12 cellular contexts compared by ENCODE assay signal in the genomic region with DNA sequence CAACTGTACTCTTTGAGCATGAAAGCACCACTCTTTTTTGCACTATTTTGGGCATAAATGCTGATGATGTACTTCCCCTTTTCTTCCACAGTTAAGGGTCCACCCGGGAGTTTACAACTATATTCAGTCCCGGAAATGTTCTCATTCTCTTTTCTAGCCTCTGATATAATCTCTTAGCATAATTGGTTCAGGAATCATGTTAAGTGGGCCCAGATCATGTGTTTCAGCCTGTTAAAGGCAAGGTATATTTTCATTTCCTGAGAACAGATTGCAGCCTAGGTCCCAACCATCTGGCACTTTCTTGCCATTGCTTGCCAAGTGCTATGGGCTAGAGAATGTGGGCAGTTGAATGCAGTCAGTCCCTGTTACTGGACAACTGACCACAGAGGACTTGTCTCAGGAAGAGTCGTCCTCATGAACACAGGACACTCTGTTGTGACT.
A peak's percentile ranks its signal among the peaks of the same experiment; 100 is the strongest.
DNase-seq lines count a peak whose midpoint lies in the region; ATAC-seq and TF ChIP-seq lines count a peak whose summit lies in the region.
"Had no signal": no experiment of that assay in that cellular context is flagged by ENCODE, and none has a peak within 500 bp of the region (broad histone marks: within the 10 kb centered on the region; RNA-seq: fewer than 3 reads in every experiment).

No MANE protein-coding gene starts in this region.

- H3K9me3 Mint-ChIP-seq in type B pancreatic cell (peaks cover 11% of the 10 kb centered on the region), osteocyte (ENCODE audit: unreplicated experiment) (peaks cover 3% of the 10 kb centered on the region)

- peaks cover 11% of the 10 kb centered on the region for H3K36me3 Mint-ChIP-seq in type B pancreatic cell
- peaks cover 4% of the 10 kb centered on the region for H3K36me3 Mint-ChIP-seq in osteocyte (ENCODE audit: unreplicated experiment)

- DNase-seq in GM10266 (ENCODE audit: extremely low spot score) (peak; percentile 24), NOMO-1 treated with DMSO at 0.1 percent for 48 hours (lab: John Stamatoyannopoulos, UW; ENCODE audit: unreplicated experiment) (peak; percentile 78), medulla oblongata (ENCODE audit: extremely low spot score) (peak; percentile 44), type B pancreatic cell (ENCODE audit: extremely low spot score, unreplicated experiment) (no peak), osteocyte (ENCODE audit: extremely low spot score, unreplicated experiment) (no peak)
- DNase-seq: CD8-positive, alpha-beta T cell; kidney; NCI-H526 had no signal

- ATAC-seq in HG02678 (IDR thresholded peaks at IDR 0.05; ENCODE audit: unreplicated experiment) (peak; percentile 54), HG02763 (IDR thresholded peaks at IDR 0.05; ENCODE audit: unreplicated experiment) (no peak), HG03442 (IDR thresholded peaks at IDR 0.05; ENCODE audit: unreplicated experiment) (no peak)
- ATAC-seq: CD8-positive, alpha-beta T cell had no signal

- H3K27ac Mint-ChIP-seq in type B pancreatic cell (no peak overlapping the region), osteocyte (ENCODE audit: unreplicated experiment) (no peak overlapping the region)
- H3K27ac Mint-ChIP-seq: CD8-positive, alpha-beta T cell; T-helper 1 cell treated with Interleukin-12 subunit alpha and Interleukin-12 subunit beta and Interleukin-4 antibody, amounts not matched to agents 30 μg/mL and 1 μg/mL, for 36 hours had no signal

- TF ChIP-seq CTCF in GM10266 (IDR thresholded peaks at IDR 0.05; ENCODE audit: control insufficient read depth, insufficient read depth, low read depth, missing control alignments) (no peak), type B pancreatic cell (conservative IDR thresholded peaks at IDR 0.05) (no peak), osteocyte (IDR thresholded peaks at IDR 0.05) (no peak)

- H3K4me3 Mint-ChIP-seq in type B pancreatic cell (no peak overlapping the region), osteocyte (ENCODE audit: unreplicated experiment) (no peak overlapping the region)
- H3K4me3 Mint-ChIP-seq: CD8-positive, alpha-beta T cell; T-helper 1 cell treated with Interleukin-12 subunit alpha and Interleukin-12 subunit beta and Interleukin-4 antibody, amounts not matched to agents 30 μg/mL and 1 μg/mL, for 36 hours had no signal

- H3K4me1 Mint-ChIP-seq in type B pancreatic cell (ENCODE audit: unreplicated experiment) (peaks cover 5% of the 10 kb centered on the region), osteocyte (ENCODE audit: unreplicated experiment) (peaks cover 18% of the 10 kb centered on the region)

- H3K27me3 Mint-ChIP-seq in type B pancreatic cell (no peaks in the 10 kb centered on the region), osteocyte (ENCODE audit: unreplicated experiment) (no peaks in the 10 kb centered on the region)

Comparison
In these comparisons a context has a peak if more than half of its experiments do, and no peak if none do; other contexts are left out.
1. DNase-seq: peak in GM10266 (single experiment), NOMO-1 treated with DMSO at 0.1 percent for 48 hours (single experiment) and medulla oblongata (single experiment); none in type B pancreatic cell (single experiment) and osteocyte (single experiment).